ENCODE assay signal across 8 cellular contexts in the genomic region with DNA sequence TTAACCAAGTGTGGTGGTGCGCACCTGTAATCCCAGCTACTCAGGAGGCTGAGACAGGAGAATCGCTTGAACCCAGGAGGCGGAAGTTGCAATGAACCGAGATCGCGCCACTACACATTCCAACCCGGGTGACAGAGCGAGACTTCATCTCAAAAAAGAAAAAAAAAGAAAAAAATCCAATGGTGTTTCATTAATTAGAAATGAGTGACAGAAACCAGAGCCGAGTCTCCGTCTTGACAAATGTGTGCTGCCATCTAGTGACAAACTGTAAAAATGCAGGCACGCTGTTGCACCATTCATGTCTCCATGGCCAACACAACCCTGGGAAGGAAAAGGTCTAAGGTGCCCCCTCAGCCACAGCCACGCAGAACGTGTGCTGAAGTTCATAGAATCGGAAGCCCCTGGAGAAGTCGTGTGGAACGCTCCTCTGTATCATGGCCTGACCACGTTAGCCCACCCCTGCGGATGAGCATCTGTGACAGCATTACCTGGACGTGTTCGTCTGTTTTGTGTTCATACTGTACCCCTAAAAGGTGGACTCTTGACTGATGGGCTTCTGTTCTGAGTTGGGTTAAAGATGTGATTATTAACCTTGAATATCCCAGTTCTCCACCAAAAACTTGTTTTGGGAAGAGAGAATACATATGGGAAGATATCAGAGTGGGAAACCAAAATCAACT.
DNase-seq lines count a peak whose midpoint lies in the region; ATAC-seq and TF ChIP-seq lines count a peak whose summit lies in the region.

No MANE protein-coding gene starts in this region.

- H3K79me1 ChIP-seq in mesendoderm (ENCODE audit: low read length) = no peaks in the 10 kb centered on the region

- no peaks in the 10 kb centered on the region for H3K79me2 ChIP-seq in GM23338 (replicated peaks; ENCODE audit: insufficient read depth)
- H3K79me2 ChIP-seq in mesendoderm (ENCODE audit: control insufficient read depth, insufficient read depth, low read length) = no peaks in the 10 kb centered on the region

- H2BK15ac ChIP-seq in mesendoderm (replicated peaks; ENCODE audit: low read depth) = no peak overlapping the region

- H3K27me3 ChIP-seq in CD4-positive, alpha-beta T cell (ENCODE audit: control insufficient read depth, insufficient read depth, low read length) = no peaks in the 10 kb centered on the region
- no peaks in the 10 kb centered on the region for H3K27me3 ChIP-seq in GM23338 (ENCODE audit: insufficient read depth)
- no peaks in the 10 kb centered on the region for H3K27me3 ChIP-seq in effector memory CD4-positive, alpha-beta T cell (replicated peaks; ENCODE audit: control insufficient read depth, insufficient read depth, low read length, poor library complexity, severe bottlenecking)
- H3K27me3 ChIP-seq in mesendoderm (ENCODE audit: insufficient read depth, low read length, poor library complexity) = no peaks in the 10 kb centered on the region

- H3K27me3 Mint-ChIP-seq in CD4-positive, alpha-beta T cell = no peaks in the 10 kb centered on the region
- peaks cover 12% of the 10 kb centered on the region for H3K27me3 Mint-ChIP-seq in GM23338 (ENCODE audit: insufficient read depth, low read depth, poor library complexity)
- no peaks in the 10 kb centered on the region for H3K27me3 Mint-ChIP-seq in activated CD8-positive, alpha-beta T cell treated with anti-CD3 and anti-CD28 coated beads, Interleukin-2, amount 10 ng/mL, durations not matched to agents 7 days and 5 days (ENCODE audit: low read depth)

- no peak overlapping the region for H3K4me3 Mint-ChIP-seq in CD4-positive, alpha-beta T cell
- H3K4me3 Mint-ChIP-seq in GM23338 = no peak overlapping the region
- H3K4me3 Mint-ChIP-seq in activated CD8-positive, alpha-beta T cell treated with anti-CD3 and anti-CD28 coated beads, Interleukin-2, amount 10 ng/mL, durations not matched to agents 7 days and 5 days = no peak overlapping the region

- H3K4me1 ChIP-seq in GM23338 (ENCODE audit: insufficient read depth) (peaks cover 12% of the 10 kb centered on the region; the same call in 1 of the 2 replicates), mesendoderm (ENCODE audit: control insufficient read depth, low read depth, low read length) (peaks cover 9% of the 10 kb centered on the region)
- no peaks in the 10 kb centered on the region for H3K4me1 ChIP-seq in effector memory CD4-positive, alpha-beta T cell (ENCODE audit: control insufficient read depth, insufficient read depth, low read length, poor library complexity, severe bottlenecking)

- H3F3A ChIP-seq in GM23338 (replicated peaks; ENCODE audit: low read depth) = no peaks in the 10 kb centered on the region

- H3K4me2 ChIP-seq in GM23338 (no peak overlapping the region), mesendoderm (ENCODE audit: low read length) (no peak overlapping the region)

- H3K36me3 ChIP-seq in GM23338 (ENCODE audit: insufficient read depth) (no peaks in the 10 kb centered on the region), mesendoderm (ENCODE audit: control insufficient read depth, insufficient read depth, low read length) (no peaks in the 10 kb centered on the region)
- H3K36me3 ChIP-seq in effector memory CD4-positive, alpha-beta T cell (ENCODE audit: control insufficient read depth, insufficient read depth, low read length) = no peaks in the 10 kb centered on the region

- peak overlapping the region; percentile 48; the same call in 1 of the 2 replicates for H2AFZ ChIP-seq in GM23338

- H3K9ac ChIP-seq in mesendoderm (ENCODE audit: low read length) = peak overlapping the region; percentile 30

- no peak overlapping the region for H3K23ac ChIP-seq in mesendoderm (ENCODE audit: low read length)

- peak overlapping the region; percentile 71 for H3K56ac ChIP-seq in mesendoderm (ENCODE audit: low read length)

- H2AK5ac ChIP-seq in mesendoderm (ENCODE audit: low read length) = no peak overlapping the region

- H2BK5ac ChIP-seq in mesendoderm (ENCODE audit: low read length) = no peak overlapping the region

- DNase-seq in CD4-positive, alpha-beta T cell = peak; percentile 52 to 66 (median 63)
- DNase-seq in GM23338 (ENCODE audit: low spot score) (peak; percentile 89), NCI-H748 (lab: John Stamatoyannopoulos, UW; ENCODE audit: unreplicated experiment) (peak; percentile 59), mesendoderm (peak; percentile 83)
- peak; percentile 86 for DNase-seq in activated CD8-positive, alpha-beta T cell treated with anti-CD3 and anti-CD28 coated beads, Interleukin-2, amount 10 ng/mL, durations not matched to agents 7 days and 5 days
- DNase-seq in effector memory CD4-positive, alpha-beta T cell = peak; percentile 41 to 58 (median 41)
- peak; percentile 16 to 49 for DNase-seq in stimulated activated CD8-positive, alpha-beta memory T cell treated with anti-CD3 and anti-CD28 coated beads, Interleukin-2, amount 100 ng/mL, for 48 hours (ENCODE audit: low read depth in 2 of 2)

- TF ChIP-seq CTCF in CD4-positive, alpha-beta T cell (IDR thresholded peaks at IDR 0.05) = peak; percentile 87
- peak; percentile 82 to 87 for TF ChIP-seq CTCF in GM23338 (conservative IDR thresholded peaks at IDR 0.05; ENCODE audit: low read depth in 2 of 2)

- no peak overlapping the region for H4K8ac ChIP-seq in mesendoderm (ENCODE audit: low read depth, low read length)

- no peak overlapping the region for H3K27ac Mint-ChIP-seq in CD4-positive, alpha-beta T cell
- peak overlapping the region; percentile 90 for H3K27ac Mint-ChIP-seq in GM23338
- no peak overlapping the region for H3K27ac Mint-ChIP-seq in activated CD8-positive, alpha-beta T cell treated with anti-CD3 and anti-CD28 coated beads, Interleukin-2, amount 10 ng/mL, durations not matched to agents 7 days and 5 days

- intact Hi-C loops in CD4-positive, alpha-beta T cell (cut with DNase I, micrococcal nuclease) = loop anchor here (1.0 to 5.0 kb wide), 7 partner anchors 48 to 537 kb away; partner anchors contain the start of gene MAP3K8 (in 1 of the 2)

- H3K4ac ChIP-seq in mesendoderm (ENCODE audit: low read depth, low read length) = no peak overlapping the region

- CTCF ChIA-PET in CD4-positive, alpha-beta T cell (lab: Charles Lee) = interaction anchor here (1.3 to 2.2 kb wide), 2 partner anchors 121 to 143 kb away, joined by 3 to 14 read pairs; no protein-coding TSS in a partner anchor
- CTCF ChIA-PET in activated CD8-positive, alpha-beta T cell treated with anti-CD3 and anti-CD28 coated beads, Interleukin-2, amount 10 ng/mL, durations not matched to agents 7 days and 5 days (lab: Charles Lee) = interaction anchor here (0.7 to 8.0 kb wide), 20 partner anchors 8 to 150 kb away, joined by 3 to 106 read pairs (median 5); no protein-coding TSS in a partner anchor

- ATAC-seq in CD4-positive, alpha-beta T cell (ENCODE audit: poor library complexity) = peak; percentile 39
- peak; percentile 86 for ATAC-seq in GM23338
- peak; percentile 48 for ATAC-seq in activated CD8-positive, alpha-beta T cell treated with anti-CD3 and anti-CD28 coated beads, Interleukin-2, amount 10 ng/mL, durations not matched to agents 7 days and 5 days
- ATAC-seq in HG02885 (IDR thresholded peaks at IDR 0.05; ENCODE audit: poor library complexity, unreplicated experiment) = no peak

- no peaks in the 10 kb centered on the region for H3K9me3 ChIP-seq in CD4-positive, alpha-beta T cell (ENCODE audit: control insufficient read depth, low read length)
- H3K9me3 ChIP-seq in effector memory CD4-positive, alpha-beta T cell (ENCODE audit: control insufficient read depth, low read length) = no peaks in the 10 kb centered on the region

- no peak overlapping the region for H3K18ac ChIP-seq in mesendoderm (ENCODE audit: low read length)

- WGBS in mesendoderm (ENCODE audit: extremely low coverage, insufficient coverage, low lambda C conversion rate) = no CpG with 5 or more reads among the region's 20 CpGs

- H3K4me3 ChIP-seq in GM23338 (no peak overlapping the region), mesendoderm (ENCODE audit: low read length) (no peak overlapping the region)
- no peak overlapping the region for H3K4me3 ChIP-seq in effector memory CD4-positive, alpha-beta T cell (ENCODE audit: insufficient read depth, low read depth, low read length, poor library complexity, severe bottlenecking)

- H3K9me3 Mint-ChIP-seq in CD4-positive, alpha-beta T cell = no peaks in the 10 kb centered on the region
- H3K9me3 Mint-ChIP-seq in GM23338 = no peaks in the 10 kb centered on the region
- no peaks in the 10 kb centered on the region for H3K9me3 Mint-ChIP-seq in activated CD8-positive, alpha-beta T cell treated with anti-CD3 and anti-CD28 coated beads, Interleukin-2, amount 10 ng/mL, durations not matched to agents 7 days and 5 days (ENCODE audit: insufficient read depth)

- H3K4me1 Mint-ChIP-seq in CD4-positive, alpha-beta T cell (ENCODE audit: low read depth) = peaks cover 20% of the 10 kb centered on the region
- H3K4me1 Mint-ChIP-seq in GM23338 = peaks cover 19% of the 10 kb centered on the region
- peaks cover 59% of the 10 kb centered on the region for H3K4me1 Mint-ChIP-seq in activated CD8-positive, alpha-beta T cell treated with anti-CD3 and anti-CD28 coated beads, Interleukin-2, amount 10 ng/mL, durations not matched to agents 7 days and 5 days (ENCODE audit: low read depth)

- H3K36me3 Mint-ChIP-seq in CD4-positive, alpha-beta T cell (ENCODE audit: low read depth) = no peaks in the 10 kb centered on the region
- no peaks in the 10 kb centered on the region for H3K36me3 Mint-ChIP-seq in GM23338 (ENCODE audit: low read depth)
- H3K36me3 Mint-ChIP-seq in activated CD8-positive, alpha-beta T cell treated with anti-CD3 and anti-CD28 coated beads, Interleukin-2, amount 10 ng/mL, durations not matched to agents 7 days and 5 days (ENCODE audit: low read depth) = peaks cover 11% of the 10 kb centered on the region

- H3K9me2 ChIP-seq in GM23338 (ENCODE audit: insufficient read depth) = no peaks in the 10 kb centered on the region

- H4K5ac ChIP-seq in mesendoderm (ENCODE audit: low read length) = no peak overlapping the region

- H4K20me1 ChIP-seq in GM23338 (replicated peaks; ENCODE audit: insufficient read depth) = no peaks in the 10 kb centered on the region

- no peak overlapping the region for H2BK120ac ChIP-seq in mesendoderm (ENCODE audit: low read depth, low read length)

- H3K27ac ChIP-seq in CD4-positive, alpha-beta T cell (ENCODE audit: low read depth, low read length) = no peak overlapping the region
- H3K27ac ChIP-seq in GM23338 (ENCODE audit: low read depth) = no peak overlapping the region
- H3K27ac ChIP-seq in effector memory CD4-positive, alpha-beta T cell (ENCODE audit: insufficient read depth, low read length, poor library complexity, severe bottlenecking) = no peak overlapping the region
- H3K27ac ChIP-seq in mesendoderm (ENCODE audit: low read depth, low read length) = no peak overlapping the region

- POLR2A ChIA-PET in CD4-positive, alpha-beta T cell (lab: Charles Lee) = no interaction called here
- POLR2A ChIA-PET in activated CD8-positive, alpha-beta T cell treated with anti-CD3 and anti-CD28 coated beads, Interleukin-2, amount 10 ng/mL, durations not matched to agents 7 days and 5 days (lab: Charles Lee) = interaction anchor here (0.6 kb wide), 1 partner anchor 114 kb away, joined by 3 read pairs; no protein-coding TSS in a partner anchor

TF ChIP-seq in GM23338, 12 proteins besides CTCF, POLR2A, EP300 and RAD21 (continues in another document):
- no peak for TF ChIP-seq POLR2AphosphoS5 (IDR thresholded peaks at IDR 0.05; ENCODE audit: low read depth)
- no peak for TF ChIP-seq ZNF331 (CRISPR knock-in tag; IDR thresholded peaks at IDR 0.05; ENCODE audit: low read depth)
- TF ChIP-seq STAT1 (IDR thresholded peaks at IDR 0.05; ENCODE audit: unreplicated experiment) = no peak

Comparison
In these comparisons a context has a peak if more than half of its experiments do, and no peak if none do; other contexts are left out.
1. DNase-seq: peak in every context shown above with its lines; median percentile 89 in GM23338; 86 in activated CD8-positive, alpha-beta T cell treated with anti-CD3 and anti-CD28 coated beads, Interleukin-2, amount 10 ng/mL, durations not matched to agents 7 days and 5 days; 83 in mesendoderm; 63 in CD4-positive, alpha-beta T cell; 59 in NCI-H748; 41 in effector memory CD4-positive, alpha-beta T cell; 32 in stimulated activated CD8-positive, alpha-beta memory T cell treated with anti-CD3 and anti-CD28 coated beads, Interleukin-2, amount 100 ng/mL, for 48 hours.